Comparison of ENCODE assay signal across 1 cellular context in genomic region chr7:74371381-74372059, GRCh38.
TF ChIP-seq lines count a peak whose summit lies in the region.

No MANE protein-coding gene starts in this region.

TF ChIP-seq in GM23338, 12 proteins besides CTCF, POLR2A, EP300 and RAD21 (continued from another document):
- TF ChIP-seq ZNF462 (CRISPR knock-in tag; IDR thresholded peaks at IDR 0.05), result no peak
- TF ChIP-seq ETS1 (IDR thresholded peaks at IDR 0.05), result no peak
